Comparison of ENCODE assay signal across 28 cellular contexts in the genomic region with DNA sequence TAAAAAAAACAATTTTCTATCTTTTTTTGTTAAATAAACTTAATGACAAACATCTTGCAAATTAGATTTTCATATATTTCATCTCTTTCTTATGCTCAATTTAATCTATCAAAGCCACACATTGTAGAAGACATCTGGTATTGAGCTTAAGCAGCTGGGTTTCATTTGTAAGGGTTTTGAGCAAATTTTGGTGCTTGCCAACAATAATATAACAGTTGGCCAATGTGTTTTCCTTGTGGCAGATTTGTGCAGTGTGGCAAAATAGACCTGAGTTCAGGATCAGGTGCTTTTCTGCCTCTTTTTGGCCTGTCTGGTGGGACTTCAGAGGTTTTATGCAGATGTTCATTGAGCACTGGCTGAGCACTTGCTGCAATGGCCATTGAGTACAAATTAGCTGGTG.
DNase-seq lines count a peak whose midpoint lies in the region; ATAC-seq and TF ChIP-seq lines count a peak whose summit lies in the region.
"Had no signal": no experiment of that assay in that cellular context is flagged by ENCODE, and none has a peak within 500 bp of the region (broad histone marks: within the 10 kb centered on the region; RNA-seq: fewer than 3 reads in every experiment).

No MANE protein-coding gene starts in this region.

- intact Hi-C loops in activated CD4-positive, alpha-beta T cell treated with anti-CD3 and anti-CD28 coated beads for 36 hours (cut with DNase I, micrococcal nuclease), result no loop called here

- no peak overlapping the region for H3K4me3 Mint-ChIP-seq in activated CD4-positive, alpha-beta T cell treated with anti-CD3 and anti-CD28 coated beads for 36 hours
- H3K4me3 Mint-ChIP-seq: activated CD8-positive, alpha-beta T cell treated with anti-CD3 and anti-CD28 coated beads, Interleukin-2, amount 10 ng/mL, durations not matched to agents 7 days and 5 days; HFFc6; naive thymus-derived CD8-positive, alpha-beta T cell; stimulated activated effector memory CD8-positive, alpha-beta T cell treated with anti-CD3 and anti-CD28 coated beads, Interleukin-12 subunit alpha, Interleukin-12 subunit beta, amount 100 ng/mL, for 72 hours had no signal

- no peak for TF ChIP-seq CTCF in fibroblast of mammary gland (conservative IDR thresholded peaks at IDR 0.05; ENCODE audit: control insufficient read depth, insufficient read depth, low read depth, low read length)

- H3K27ac Mint-ChIP-seq in activated CD4-positive, alpha-beta T cell treated with anti-CD3 and anti-CD28 coated beads for 36 hours, result no peak overlapping the region
- H3K27ac Mint-ChIP-seq: activated CD8-positive, alpha-beta T cell treated with anti-CD3 and anti-CD28 coated beads, Interleukin-2, amount 10 ng/mL, durations not matched to agents 7 days and 5 days; HFFc6; naive thymus-derived CD8-positive, alpha-beta T cell; stimulated activated effector memory CD8-positive, alpha-beta T cell treated with anti-CD3 and anti-CD28 coated beads, Interleukin-12 subunit alpha, Interleukin-12 subunit beta, amount 100 ng/mL, for 72 hours had no signal

- no peaks in the 10 kb centered on the region for H3K36me3 Mint-ChIP-seq in activated CD4-positive, alpha-beta T cell treated with anti-CD3 and anti-CD28 coated beads for 36 hours (ENCODE audit: low read depth)
- H3K36me3 Mint-ChIP-seq: naive thymus-derived CD8-positive, alpha-beta T cell; stimulated activated effector memory CD8-positive, alpha-beta T cell treated with anti-CD3 and anti-CD28 coated beads, Interleukin-12 subunit alpha, Interleukin-12 subunit beta, amount 100 ng/mL, for 72 hours had no signal

- peaks cover 3% of the 10 kb centered on the region for H3K4me1 Mint-ChIP-seq in activated CD4-positive, alpha-beta T cell treated with anti-CD3 and anti-CD28 coated beads for 36 hours
- H3K4me1 Mint-ChIP-seq: naive thymus-derived CD8-positive, alpha-beta T cell; stimulated activated effector memory CD8-positive, alpha-beta T cell treated with anti-CD3 and anti-CD28 coated beads, Interleukin-12 subunit alpha, Interleukin-12 subunit beta, amount 100 ng/mL, for 72 hours had no signal

- H3K27ac ChIP-seq in caudate nucleus (ENCODE audit: low read depth, low read length), result no peak overlapping the region
- H3K27ac ChIP-seq: psoas muscle, testis, vagina had no signal

- H3K9me3 Mint-ChIP-seq in activated CD4-positive, alpha-beta T cell treated with anti-CD3 and anti-CD28 coated beads for 36 hours (ENCODE audit: low read depth), result no peaks in the 10 kb centered on the region
- H3K9me3 Mint-ChIP-seq: HFFc6; naive thymus-derived CD8-positive, alpha-beta T cell; stimulated activated effector memory CD8-positive, alpha-beta T cell treated with anti-CD3 and anti-CD28 coated beads, Interleukin-12 subunit alpha, Interleukin-12 subunit beta, amount 100 ng/mL, for 72 hours had no signal

- H3K4me3 ChIP-seq in fibroblast of mammary gland (ENCODE audit: control insufficient read depth, low read depth, low read length), result no peak overlapping the region
- H3K4me3 ChIP-seq: psoas muscle, testis, vagina had no signal

- CTCF ChIA-PET in activated CD4-positive, alpha-beta T cell treated with anti-CD3 and anti-CD28 coated beads for 36 hours (lab: Charles Lee), result interaction anchor here (0.8 kb wide), 1 partner anchor 211 kb away, joined by 3 read pairs; no protein-coding TSS in a partner anchor

- DNase-seq in LHCN-M2 (ENCODE audit: low read depth), result peak; percentile 58
- peak; percentile 46 for DNase-seq in astrocyte of the hippocampus (ENCODE audit: low read depth, low spot score)
- DNase-seq in fibroblast of mammary gland (ENCODE audit: low read depth), result peak; percentile 70
- DNase-seq in smooth muscle cell of the brain vasculature (ENCODE audit: low read depth, low spot score), result peak; percentile 57
- no peak for DNase-seq in caudate nucleus (lab: John Stamatoyannopoulos, UW)
- no peak for DNase-seq in activated CD4-positive, alpha-beta T cell treated with anti-CD3 and anti-CD28 coated beads for 36 hours
- no peak for DNase-seq in NCI-H774 (lab: John Stamatoyannopoulos, UW)
- DNase-seq: activated CD4-positive, CD25-positive, alpha-beta regulatory T cell treated with anti-CD3 and anti-CD28 coated beads, Interleukin-2, amount 50 U/mL, for 72 hours; activated CD8-positive, alpha-beta T cell treated with anti-CD3 and anti-CD28 coated beads, Interleukin-2, amount 10 ng/mL, durations not matched to agents 7 days and 5 days; activated gamma-delta T cell treated with Interleukin-2 at 50 U/mL for 16 hours; AML-193; DMS79; effector CD8-positive, alpha-beta T cell; head of caudate nucleus; HFFc6; Karpas-422; left cardiac atrium; naive thymus-derived CD8-positive, alpha-beta T cell; NCI-H1930; NCI-H226; OCI-M1; psoas muscle; SHP77; stimulated activated CD4-positive, alpha-beta T cell treated with anti-CD3 and anti-CD28 coated beads, Interleukin-2, amount 100 ng/mL, for 24 hours; T-helper 1 cell; testis had no signal

- POLR2A ChIA-PET in activated CD4-positive, alpha-beta T cell treated with anti-CD3 and anti-CD28 coated beads for 36 hours (lab: Charles Lee), result no interaction called here

- ATAC-seq in activated CD4-positive, alpha-beta T cell treated with anti-CD3 and anti-CD28 coated beads for 36 hours, result no peak
- ATAC-seq: activated CD8-positive, alpha-beta T cell treated with anti-CD3 and anti-CD28 coated beads, Interleukin-2, amount 10 ng/mL, durations not matched to agents 7 days and 5 days; left cardiac atrium; naive thymus-derived CD8-positive, alpha-beta T cell; psoas muscle; stimulated activated effector memory CD8-positive, alpha-beta T cell treated with anti-CD3 and anti-CD28 coated beads, Interleukin-12 subunit alpha, Interleukin-12 subunit beta, amount 100 ng/mL, for 72 hours had no signal

- no peaks in the 10 kb centered on the region for H3K27me3 Mint-ChIP-seq in activated CD4-positive, alpha-beta T cell treated with anti-CD3 and anti-CD28 coated beads for 36 hours
- H3K27me3 Mint-ChIP-seq: naive thymus-derived CD8-positive, alpha-beta T cell had no signal

Comparison
In these comparisons a context has a peak if more than half of its experiments do, and no peak if none do; other contexts are left out.
1. DNase-seq: peak in LHCN-M2 (single experiment), astrocyte of the hippocampus (single experiment), fibroblast of mammary gland (single experiment) and smooth muscle cell of the brain vasculature (single experiment); none in caudate nucleus (0 of 61), activated CD4-positive, alpha-beta T cell treated with anti-CD3 and anti-CD28 coated beads for 36 hours (single experiment) and NCI-H774 (single experiment).